12 cellular contexts compared by ENCODE assay signal in genomic region chr7:100472121-100472851, GRCh38. TPM values are rescaled to one million over a fixed set of nuclear protein-coding genes. Genes with fewer than 3 reads are reported as not detected.
A peak's percentile ranks its signal among the peaks of the same experiment; 100 is the strongest.
DNase-seq lines count a peak whose midpoint lies in the region; ATAC-seq and TF ChIP-seq lines count a peak whose summit lies in the region.
"Had no signal": no experiment of that assay in that cellular context is flagged by ENCODE, and none has a peak within 500 bp of the region (broad histone marks: within the 10 kb centered on the region; RNA-seq: fewer than 3 reads in every experiment).

No MANE protein-coding gene starts in this region.

- no peaks in the 10 kb centered on the region for H3K9me3 Mint-ChIP-seq in effector memory CD8-positive, alpha-beta T cell
- H3K9me3 Mint-ChIP-seq in naive thymus-derived CD8-positive, alpha-beta T cell, result no peaks in the 10 kb centered on the region
- H3K9me3 Mint-ChIP-seq: type B pancreatic cell had no signal

- H3K36me3 Mint-ChIP-seq in effector memory CD8-positive, alpha-beta T cell (ENCODE audit: insufficient read depth), result peaks cover 68% of the 10 kb centered on the region
- peaks cover 0 to 72% (median 0%) of the 10 kb centered on the region in 3 donors for H3K36me3 Mint-ChIP-seq in naive thymus-derived CD8-positive, alpha-beta T cell
- H3K36me3 Mint-ChIP-seq: type B pancreatic cell had no signal

- no peaks in the 10 kb centered on the region for H3K27me3 Mint-ChIP-seq in effector memory CD8-positive, alpha-beta T cell
- H3K27me3 Mint-ChIP-seq in naive thymus-derived CD8-positive, alpha-beta T cell, result no peaks in the 10 kb centered on the region
- H3K27me3 Mint-ChIP-seq: type B pancreatic cell had no signal

- no peak overlapping the region for H3K4me3 ChIP-seq in HCT116 (replicated peaks in 1 of 2; ENCODE audit: low read depth in 1 of 2, low read length in 2 of 2)
- no peak overlapping the region for H3K4me3 ChIP-seq in hepatocyte

- POLR2A ChIA-PET in HCT116 (lab: Charles Lee), result no interaction called here
- POLR2A ChIA-PET in naive thymus-derived CD8-positive, alpha-beta T cell (lab: Charles Lee), result interaction anchor here (1.3 kb wide), 1 partner anchor 7 kb away, joined by 6 read pairs; the partner anchor contains the start of gene TSC22D4

- TF ChIP-seq POLR2A in HCT116 (IDR thresholded peaks at IDR 0.05; ENCODE audit: borderline replicate concordance, extremely low read depth, insufficient read depth, insufficient read length), result no peak

- 81% methylated on average over 5 of the region's 16 CpGs for WGBS in hepatocyte (ENCODE audit: low lambda C conversion rate, missing lambda C conversion rate)

- H3K9me2 ChIP-seq in HCT116 (ENCODE audit: insufficient read depth) (no peaks in the 10 kb centered on the region), hepatocyte (replicated peaks; ENCODE audit: insufficient read depth) (no peaks in the 10 kb centered on the region)

- H3K9me3 ChIP-seq in HCT116 (ENCODE audit: control insufficient read depth in 1 of 2, insufficient read depth in 1 of 2, low read depth in 1 of 2, low read length in 2 of 2), result no peaks in the 10 kb centered on the region
- H3K9me3 ChIP-seq in hepatocyte (ENCODE audit: low read depth), result no peaks in the 10 kb centered on the region

- no peak for ATAC-seq in HCT116
- ATAC-seq in effector memory CD8-positive, alpha-beta T cell (replicated peaks), result no peak
- no peak for ATAC-seq in naive thymus-derived CD8-positive, alpha-beta T cell
- ATAC-seq in HG03571 (IDR thresholded peaks at IDR 0.05; ENCODE audit: unreplicated experiment), result no peak
- no peak for ATAC-seq in GM19397 (IDR thresholded peaks at IDR 0.05; ENCODE audit: unreplicated experiment)
- ATAC-seq: HepG2 had no signal

- H3K4me1 ChIP-seq in HCT116 (ENCODE audit: control insufficient read depth in 1 of 2, insufficient read depth in 2 of 2, low read length in 2 of 2), result peaks cover 23 to 31% of the 10 kb centered on the region in 2 experiments
- H3K4me1 ChIP-seq in hepatocyte (ENCODE audit: insufficient read depth), result peaks cover 31% of the 10 kb centered on the region

- peak overlapping the region; percentile 56 to 62 for H3K27ac Mint-ChIP-seq in effector memory CD8-positive, alpha-beta T cell
- peak overlapping the region in 9 of 10 donors; percentile 15 to 92 (median 84) for H3K27ac Mint-ChIP-seq in naive thymus-derived CD8-positive, alpha-beta T cell

- no peaks in the 10 kb centered on the region for H3K79me2 ChIP-seq in HCT116 (ENCODE audit: insufficient read depth, low read length)
- peaks cover 31% of the 10 kb centered on the region for H3K79me2 ChIP-seq in hepatocyte

- BruUV-seq in HCT116 (replicated peaks; lab: Mats Ljungman, UMichigan), result no TSS peak

- intact Hi-C loops in HCT116 (cut with micrococcal nuclease), result no loop called here

- H3K36me3 ChIP-seq in HCT116 (ENCODE audit: control insufficient read depth in 1 of 2, insufficient read depth in 2 of 2, low read length in 2 of 2) (peaks cover 0 to 4% of the 10 kb centered on the region in 2 experiments; a peak in 1 of 4 replicates), hepatocyte (replicated peaks; ENCODE audit: insufficient read depth, low read depth) (no peaks in the 10 kb centered on the region)

- TF ChIP-seq RAD21 in HCT116 (IDR thresholded peaks at IDR 0.05; ENCODE audit: low read depth), result no peak

- no peak overlapping the region for H3K9ac ChIP-seq in HCT116 (ENCODE audit: low read length)

- H3K27me3 ChIP-seq in HCT116 (ENCODE audit: insufficient read depth, low read length), result no peaks in the 10 kb centered on the region
- H3K27me3 ChIP-seq in hepatocyte, result no peaks in the 10 kb centered on the region

- CTCF ChIA-PET in HCT116 (lab: Charles Lee), result no interaction called here

- peaks cover 45 to 47% of the 10 kb centered on the region in 2 donors for H3K4me1 Mint-ChIP-seq in effector memory CD8-positive, alpha-beta T cell (ENCODE audit: low read depth in 2 of 2)
- peaks cover 20 to 65% (median 58%) of the 10 kb centered on the region in 4 donors for H3K4me1 Mint-ChIP-seq in naive thymus-derived CD8-positive, alpha-beta T cell

- H4K20me1 ChIP-seq in HCT116 (ENCODE audit: insufficient read depth), result no peaks in the 10 kb centered on the region
- H4K20me1 ChIP-seq in hepatocyte (ENCODE audit: insufficient read depth, poor library complexity, severe bottlenecking), result peaks cover 33% of the 10 kb centered on the region

- H3K27ac ChIP-seq in HCT116 (ENCODE audit: low read depth, low read length) (no peak overlapping the region), hepatocyte (no peak overlapping the region)

- TF ChIP-seq CTCF in HCT116 (IDR thresholded peaks at IDR 0.05 in 2 of 3, conservative IDR thresholded peaks at IDR 0.05 in 1 of 3; ENCODE audit: borderline replicate concordance in 1 of 3, insufficient read depth in 1 of 3, low read depth in 2 of 3, low read length in 2 of 3) (no peak), hepatocyte (IDR thresholded peaks at IDR 0.05; ENCODE audit: poor library complexity) (no peak)

- no peak overlapping the region for H3K4me3 Mint-ChIP-seq in effector memory CD8-positive, alpha-beta T cell
- peak overlapping the region in 3 of 10 donors; percentile 22 to 60 (median 44) for H3K4me3 Mint-ChIP-seq in naive thymus-derived CD8-positive, alpha-beta T cell
- H3K4me3 Mint-ChIP-seq: immature natural killer cell had no signal

- RAD21 ChIA-PET in HCT116 (lab: Charles Lee; ENCODE audit: low non-redundant PET in 1 of 2, low total read pairs in 2 of 2, uncharacterized antibody in 2 of 2, unreplicated experiment in 2 of 2), result no interaction called here

- H2AFZ ChIP-seq in HCT116 (ENCODE audit: low read depth, low read length, poor library complexity, severe bottlenecking) (no peak overlapping the region), hepatocyte (no peak overlapping the region)

- H3K4me2 ChIP-seq in HCT116 (ENCODE audit: low read length) (peak overlapping the region; percentile 10; the same call in 1 of the 2 replicates), hepatocyte (no peak overlapping the region)

- peak; percentile 5 for DNase-seq in 8988T
- no peak for DNase-seq in HCT116 (ENCODE audit: low read depth, low spot score)
- DNase-seq in effector memory CD8-positive, alpha-beta T cell, result no peak
- no peak for DNase-seq in naive thymus-derived CD8-positive, alpha-beta T cell
- DNase-seq in retina, result no peak
- DNase-seq in hepatocyte (ENCODE audit: low spot score), result no peak
- DNase-seq: immature natural killer cell had no signal

TF ChIP-seq in HCT116, 20 proteins besides CTCF, POLR2A, EP300 and RAD21 (continues in another document):
- TF ChIP-seq REST (IDR thresholded peaks at IDR 0.05; ENCODE audit: low read depth) (no peak), FOSL1 (IDR thresholded peaks at IDR 0.05; ENCODE audit: low read depth) (no peak), EZH2 (IDR thresholded peaks at IDR 0.05) (no peak), JUND (IDR thresholded peaks at IDR 0.05) (no peak)

RNA-seq across cellular contexts. Expression of gene TSC22D4, which starts 6.7 kb away (rescaled TPM):
- total RNA-seq in HCT116 (2021; ENCODE audit: unreplicated experiment), result 36.9 TPM
- polyA plus RNA-seq in HCT116 (2012), result 24.9 and 27.4 TPM in 2 replicates
- total RNA-seq in naive thymus-derived CD8-positive, alpha-beta T cell, result 100 to 1,000 TPM; 128 to 129 TPM
- polyA plus RNA-seq in naive thymus-derived CD8-positive, alpha-beta T cell, result 10 to 100 TPM; 30.3 to 35.9 (median 31.0) TPM
- 25.4 and 26.2 TPM in 2 replicates for total RNA-seq in hepatocyte
- 89.6 and 90.7 TPM in 2 replicates for polyA plus RNA-seq in hepatocyte

RNA-seq across cellular contexts. Expression of gene SPACDR, which starts 8.2 kb away (rescaled TPM):
- total RNA-seq in HCT116 (2021; ENCODE audit: unreplicated experiment), result 1.7 TPM
- 1.1 TPM in 2 replicates for polyA plus RNA-seq in HCT116 (2012)
- 1 to 10 TPM; 4.0 to 4.5 TPM for total RNA-seq in naive thymus-derived CD8-positive, alpha-beta T cell
- under 1 TPM in 2 of 3 donors, not detected in 1; 0.28 to 0.56 TPM for polyA plus RNA-seq in naive thymus-derived CD8-positive, alpha-beta T cell
- total RNA-seq in hepatocyte, result 0.13 and 0.72 TPM in 2 replicates
- 0.46 TPM in 1 of 2 replicates, not detected in the other for polyA plus RNA-seq in hepatocyte
- total RNA-seq: HepG2 had no signal

RNA-seq across cellular contexts. Expression of gene NYAP1, which starts 11.4 kb away (rescaled TPM):
- 6.7 TPM for total RNA-seq in HCT116 (2021; ENCODE audit: unreplicated experiment)
- polyA plus RNA-seq in HCT116 (2012), result 4.7 and 5.0 TPM in 2 replicates
- under 1 TPM in 1 of 2 experiments, not detected in 1; 0.44 TPM for total RNA-seq in naive thymus-derived CD8-positive, alpha-beta T cell
- polyA plus RNA-seq in naive thymus-derived CD8-positive, alpha-beta T cell, result not detected
- total RNA-seq in hepatocyte, result 1.6 and 2.4 TPM in 2 replicates
- 0.68 TPM in 1 of 2 replicates, not detected in the other for polyA plus RNA-seq in hepatocyte
- total RNA-seq: H4 had no signal
- polyA plus RNA-seq: immature natural killer cell had no signal

RNA-seq across cellular contexts. Expression of gene PPP1R35, which starts 36.0 kb away (rescaled TPM):
- total RNA-seq in HCT116 (2021; ENCODE audit: unreplicated experiment) (68.7 TPM), hepatocyte (10.0 and 12.8 TPM in 2 replicates)
- 59.9 and 65.2 TPM in 2 replicates for polyA plus RNA-seq in HCT116 (2012)
- total RNA-seq in naive thymus-derived CD8-positive, alpha-beta T cell, result 10 to 100 TPM; 63.8 to 73.0 TPM
- polyA plus RNA-seq in naive thymus-derived CD8-positive, alpha-beta T cell, result 10 to 100 TPM; 20.7 to 40.6 (median 27.0) TPM
- polyA plus RNA-seq in hepatocyte, result 39.6 and 50.3 TPM in 2 replicates

RNA-seq across cellular contexts. Expression of gene MEPCE, which starts 42.7 kb away (rescaled TPM):
- total RNA-seq in HCT116 (2021; ENCODE audit: unreplicated experiment), result 44.4 TPM
- 47.4 and 51.6 TPM in 2 replicates for polyA plus RNA-seq in HCT116 (2012)
- 10 to 100 TPM; 64.8 to 66.8 TPM for total RNA-seq in naive thymus-derived CD8-positive, alpha-beta T cell
- 10 to 100 TPM in 2 of 3 donors, 1 to 10 TPM in 1; 9.7 to 15.8 (median 11.3) TPM for polyA plus RNA-seq in naive thymus-derived CD8-positive, alpha-beta T cell
- total RNA-seq in hepatocyte, result 20.9 and 23.1 TPM in 2 replicates
- polyA plus RNA-seq in hepatocyte, result 15.8 and 17.2 TPM in 2 replicates
